1 cellular context compared by ENCODE assay signal in genomic region chr1:2556277-2557145, GRCh38.
TF ChIP-seq lines count a peak whose summit lies in the region.

TNFRSF14 (plus strand) TSS chr1:2556371; CDS start chr1:2556665, 294 bp downstream.

TF ChIP-seq in GM23338, 12 proteins besides CTCF, POLR2A, EP300 and RAD21 (continued from another document):
- TF ChIP-seq REST (IDR thresholded peaks at IDR 0.05; ENCODE audit: unreplicated experiment), result no peak
- no peak for TF ChIP-seq STAT1 (IDR thresholded peaks at IDR 0.05; ENCODE audit: unreplicated experiment)
- TF ChIP-seq JUNB (IDR thresholded peaks at IDR 0.05; ENCODE audit: unreplicated experiment), result no peak
